Comparison of ENCODE assay signal across 8 cellular contexts in genomic region chr22:40156001-40156516, GRCh38. TPM values are rescaled to one million over a fixed set of nuclear protein-coding genes. Genes with fewer than 3 reads are reported as not detected.
DNase-seq lines count a peak whose midpoint lies in the region; ATAC-seq and TF ChIP-seq lines count a peak whose summit lies in the region.

No MANE protein-coding gene starts in this region.

- H3K14ac ChIP-seq in trophoblast cell (ENCODE audit: low read length), result no peak overlapping the region

- H3K79me2 ChIP-seq in trophoblast cell (ENCODE audit: control insufficient read depth, insufficient read depth, low read length, poor library complexity) (no peaks in the 10 kb centered on the region), SK-N-SH (ENCODE audit: insufficient read depth) (no peaks in the 10 kb centered on the region)

- no peak overlapping the region for H3K18ac ChIP-seq in trophoblast cell (ENCODE audit: low read length)

- H2BK12ac ChIP-seq in trophoblast cell (ENCODE audit: low read length), result no peak overlapping the region

- CTCF ChIA-PET in BJ (lab: Yijun Ruan, JAX), result no interaction called here
- CTCF ChIA-PET in Panc1 (lab: Charles Lee), result no interaction called here
- CTCF ChIA-PET in SK-N-SH (lab: Yijun Ruan, JAX), result no interaction called here

- no peak overlapping the region for H4K91ac ChIP-seq in trophoblast cell (ENCODE audit: low read depth, low read length)

- H4K20me1 ChIP-seq in SK-N-SH (ENCODE audit: insufficient read depth), result no peaks in the 10 kb centered on the region

- H3K9me3 ChIP-seq in Panc1 (ENCODE audit: control insufficient read depth, insufficient read depth, low read depth, low read length), result no peaks in the 10 kb centered on the region
- H3K9me3 ChIP-seq in trophoblast cell (ENCODE audit: insufficient read depth, low read depth, low read length), result no peaks in the 10 kb centered on the region
- no peaks in the 10 kb centered on the region for H3K9me3 ChIP-seq in SK-N-SH

- H3F3A ChIP-seq in SK-N-SH (replicated peaks; ENCODE audit: insufficient read depth), result no peaks in the 10 kb centered on the region

- H3K23ac ChIP-seq in trophoblast cell (ENCODE audit: low read length), result no peak overlapping the region

- no peak overlapping the region for H3K4ac ChIP-seq in trophoblast cell (ENCODE audit: low read depth, low read length)

- no peak overlapping the region for H2AK5ac ChIP-seq in trophoblast cell (ENCODE audit: low read length)

- H2BK120ac ChIP-seq in trophoblast cell (ENCODE audit: insufficient read depth, low read length, poor library complexity), result no peak overlapping the region

- no CpG with 5 or more reads among the region's 7 CpGs for WGBS in trophoblast cell (ENCODE audit: extremely low coverage, insufficient coverage, insufficient read length)
- WGBS in SK-N-SH (ENCODE audit: low lambda C conversion rate), result 67% methylated on average over 7 of the region's 7 CpGs

- no peak overlapping the region for H4K12ac ChIP-seq in trophoblast cell (ENCODE audit: low read depth, low read length)

- H3K79me1 ChIP-seq in trophoblast cell (ENCODE audit: low read length), result no peaks in the 10 kb centered on the region

- H3K9me2 ChIP-seq in SK-N-SH, result no peaks in the 10 kb centered on the region

- H2AFZ ChIP-seq in trophoblast cell (ENCODE audit: insufficient read depth, low read length, poor library complexity) (no peak overlapping the region), SK-N-SH (ENCODE audit: low read depth) (no peak overlapping the region)

- DNase-seq in BJ (ENCODE audit: low read depth), result no peak
- DNase-seq in HT1080 (ENCODE audit: low read depth), result peak; percentile 70
- no peak for DNase-seq in Panc1 (ENCODE audit: low read depth, low spot score)
- peak; percentile 43 to 59 for DNase-seq in erythroblast (lab: John Stamatoyannopoulos, UW)
- DNase-seq in trophoblast cell, result peak; percentile 50 to 75
- no peak for DNase-seq in SK-N-SH
- DNase-seq in dorsolateral prefrontal cortex, result no peak
- no peak for DNase-seq in germinal center (ENCODE audit: low spot score)

- no peaks in the 10 kb centered on the region for H3K36me3 ChIP-seq in BJ (ENCODE audit: control insufficient read depth, insufficient read depth, low read length)
- H3K36me3 ChIP-seq in Panc1 (ENCODE audit: control insufficient read depth, insufficient read depth, low read length), result no peaks in the 10 kb centered on the region
- H3K36me3 ChIP-seq in trophoblast cell (ENCODE audit: control insufficient read depth in 1 of 2, insufficient read depth in 2 of 2, low read length in 2 of 2), result no peaks in the 10 kb centered on the region
- H3K36me3 ChIP-seq in SK-N-SH (replicated peaks in 1 of 2; ENCODE audit: control insufficient read depth in 1 of 2, insufficient read depth in 2 of 2, low read length in 1 of 2), result no peaks in the 10 kb centered on the region

- H3K4me3 ChIP-seq in BJ (ENCODE audit: low read depth, low read length) (no peak overlapping the region), Panc1 (ENCODE audit: low read depth in 2 of 2, low read length in 2 of 2) (no peak overlapping the region), trophoblast cell (ENCODE audit: low read depth, low read length) (no peak overlapping the region), SK-N-SH (ENCODE audit: low read depth in 2 of 2, low read length in 1 of 2) (no peak overlapping the region), dorsolateral prefrontal cortex (no peak overlapping the region)

- no peak for TF ChIP-seq RAD21 in SK-N-SH (IDR thresholded peaks at IDR 0.05; ENCODE audit: low read length)

- H3K4me2 ChIP-seq in trophoblast cell (ENCODE audit: low read length), result no peak overlapping the region
- no peak overlapping the region for H3K4me2 ChIP-seq in SK-N-SH

- no peak for TF ChIP-seq EP300 in SK-N-SH (IDR thresholded peaks at IDR 0.05; ENCODE audit: borderline replicate concordance in 1 of 2, low read depth in 1 of 2, low read length in 1 of 2)

- H3K27me3 ChIP-seq in BJ (ENCODE audit: control insufficient read depth, insufficient read depth, low read length) (no peaks in the 10 kb centered on the region), Panc1 (ENCODE audit: control insufficient read depth, insufficient read depth, low read length) (no peaks in the 10 kb centered on the region), trophoblast cell (ENCODE audit: insufficient read depth, low read length) (no peaks in the 10 kb centered on the region), SK-N-SH (ENCODE audit: insufficient read depth) (no peaks in the 10 kb centered on the region), dorsolateral prefrontal cortex (no peaks in the 10 kb centered on the region)

- TF ChIP-seq CTCF in BJ (IDR thresholded peaks at IDR 0.05; ENCODE audit: insufficient read depth, low read depth, low read length) (peak; percentile 31; the same call in 1 of the 2 replicates), Panc1 (IDR thresholded peaks at IDR 0.05) (no peak), SK-N-SH (IDR thresholded peaks at IDR 0.05) (no peak), dorsolateral prefrontal cortex (IDR thresholded peaks at IDR 0.05 in 54 of 56, conservative IDR thresholded peaks at IDR 0.05 in 2 of 56; ENCODE audit: low read depth in 1 of 56, partially characterized antibody in 56 of 56) (peak in 1 of 56 donors; percentile 9)

- no peak overlapping the region for H3K9ac ChIP-seq in trophoblast cell (ENCODE audit: low read length)
- H3K9ac ChIP-seq in SK-N-SH, result no peak overlapping the region

- ATAC-seq in Panc1, result peak; percentile 88

- no peak for TF ChIP-seq POLR2A in erythroblast (IDR thresholded peaks at IDR 0.05; ENCODE audit: low read length)

- BruUV-seq in Panc1 (replicated peaks; lab: Mats Ljungman, UMichigan), result no TSS peak

- intact Hi-C loops in Panc1 (cut with micrococcal nuclease; ENCODE audit: unreplicated experiment) (no loop called here), dorsolateral prefrontal cortex (cut with DNase I) (no loop called here)

- no peak overlapping the region for H4K8ac ChIP-seq in trophoblast cell (ENCODE audit: low read depth, low read length)

- no peak overlapping the region for H2BK5ac ChIP-seq in trophoblast cell (ENCODE audit: low read depth, low read length, poor library complexity)

- POLR2A ChIA-PET in BJ (lab: Charles Lee), result no interaction called here
- POLR2A ChIA-PET in Panc1 (lab: Charles Lee), result no interaction called here
- POLR2A ChIA-PET in SK-N-SH (lab: Yijun Ruan, JAX), result no interaction called here

- H3K27ac ChIP-seq in Panc1 (ENCODE audit: low read length) (peak overlapping the region; percentile 12; the same call in 1 of the 2 replicates), trophoblast cell (ENCODE audit: low read depth, low read length) (no peak overlapping the region), SK-N-SH (ENCODE audit: low read depth in 2 of 2, low read length in 1 of 2) (no peak overlapping the region), dorsolateral prefrontal cortex (peak overlapping the region in 2 of 59 donors; percentile 3 to 22)

- H3K4me1 ChIP-seq in Panc1 (ENCODE audit: control insufficient read depth, insufficient read depth, low read length) (peaks cover 9% of the 10 kb centered on the region), trophoblast cell (ENCODE audit: control insufficient read depth in 1 of 2, insufficient read depth in 2 of 2, low read length in 2 of 2) (no peaks in the 10 kb centered on the region), SK-N-SH (ENCODE audit: control insufficient read depth in 1 of 2, insufficient read depth in 2 of 2, low read depth in 1 of 2, low read length in 1 of 2) (no peaks in the 10 kb centered on the region)

- in situ Hi-C loops in Panc1 (cut with HindIII; ENCODE audit: low pct_unique_long_range_greater_than_20kb, low sequenced_read_pairs), result no loop called here

TF ChIP-seq in SK-N-SH, 30 proteins besides CTCF, POLR2A, EP300 and RAD21 (continues in another document):
- TF ChIP-seq YY1 (IDR thresholded peaks at IDR 0.05; ENCODE audit: low read depth) (no peak), ZBTB33 (IDR thresholded peaks at IDR 0.05; ENCODE audit: borderline replicate concordance, low read depth) (no peak), SIN3A (IDR thresholded peaks at IDR 0.05; ENCODE audit: borderline replicate concordance, low read depth, low read length) (no peak), POLR2AphosphoS5 (IDR thresholded peaks at IDR 0.05; ENCODE audit: low read depth, low read length) (no peak), GABPA (IDR thresholded peaks at IDR 0.05; ENCODE audit: low read depth) (no peak), EZH2phosphoT487 (IDR thresholded peaks at IDR 0.05; ENCODE audit: borderline replicate concordance, low read depth) (no peak), MAX (IDR thresholded peaks at IDR 0.05; ENCODE audit: low read depth) (no peak)

RNA-seq across cellular contexts. Expression of gene TNRC6B, which starts 21.7 kb away (rescaled TPM):
- 6.6 and 8.0 TPM in 2 replicates for polyA plus RNA-seq in BJ (2011; rRNA removed)
- 33.1 and 34.6 TPM in 2 replicates for polyA minus RNA-seq in BJ (2011; rRNA and poly(A)+ RNA removed)
- total RNA-seq in HT1080 (2014; rRNA removed; shearing (Covaris generic)), result 13.7 and 19.3 TPM in 2 replicates
- 5.1 and 7.8 TPM in 2 replicates for polyA plus RNA-seq in HT1080 (2015; cell fraction: cytosol; rRNA removed)
- polyA plus RNA-seq in HT1080 (2015; cell fraction: nucleus; rRNA removed), result 12.9 and 28.3 TPM in 2 replicates
- total RNA-seq in Panc1 (2021; ENCODE audit: unreplicated experiment), result 30.7 TPM
- 7.5 TPM for polyA plus RNA-seq in Panc1 (2012; ENCODE audit: insufficient read length)
- polyA plus RNA-seq in trophoblast cell (2013), result 8.2 and 9.3 TPM in 2 replicates
- 1.2 and 1.5 TPM in 2 replicates for polyA plus RNA-seq in SK-N-SH (2012; rRNA removed)
- 0.84 and 1.00 TPM in 2 replicates for polyA plus RNA-seq in SK-N-SH (2012; cell fraction: cytosol; rRNA removed)
- polyA plus RNA-seq in SK-N-SH (2012; cell fraction: nucleus; rRNA removed), result 2.6 and 5.5 TPM in 2 replicates
- total RNA-seq in dorsolateral prefrontal cortex, result 100 to 1,000 TPM in 78 of 120 experiments, 10 to 100 TPM in 42; 79.1 to 136 (median 104) TPM

Comparison
In these comparisons a context has a peak if more than half of its experiments do, and no peak if none do; other contexts are left out.
1. DNase-seq: peak in HT1080 (single experiment), erythroblast (2 of 2) and trophoblast cell (2 of 2); none in BJ (single experiment), Panc1 (single experiment), SK-N-SH (single experiment), dorsolateral prefrontal cortex (0 of 10) and germinal center (single experiment).